ENCODE assay signal across 24 cellular contexts in genomic region chr20:58441723-58442122, GRCh38. TPM values are rescaled to one million over a fixed set of nuclear protein-coding genes. Genes with fewer than 3 reads are reported as not detected.
DNase-seq lines count a peak whose midpoint lies in the region; ATAC-seq and TF ChIP-seq lines count a peak whose summit lies in the region.
"Had no signal": no experiment of that assay in that cellular context is flagged by ENCODE, and none has a peak within 500 bp of the region (broad histone marks: within the 10 kb centered on the region; RNA-seq: fewer than 3 reads in every experiment).

No MANE protein-coding gene starts in this region.

- H3K27me3 Mint-ChIP-seq in activated T-cell treated with anti-CD3 and anti-CD28 coated beads, Interleukin-2, amount 50 U/mL, for 24 hours = no peaks in the 10 kb centered on the region
- no peaks in the 10 kb centered on the region for H3K27me3 Mint-ChIP-seq in activated CD8-positive, alpha-beta T cell treated with anti-CD3 and anti-CD28 coated beads for 36 hours
- no peaks in the 10 kb centered on the region for H3K27me3 Mint-ChIP-seq in endodermal cell (ENCODE audit: insufficient read depth)
- H3K27me3 Mint-ChIP-seq: CD4-positive, CD25-positive, alpha-beta regulatory T cell had no signal

- no peak for TF ChIP-seq CTCF in activated CD8-positive, alpha-beta T cell treated with anti-CD3 and anti-CD28 coated beads for 36 hours (IDR thresholded peaks at IDR 0.05)
- TF ChIP-seq CTCF in endodermal cell (conservative IDR thresholded peaks at IDR 0.05) (no peak), BE2C (IDR thresholded peaks at IDR 0.05; ENCODE audit: low read depth, low read length) (no peak)

- H3K36me3 ChIP-seq in H7 (replicated peaks; ENCODE audit: control insufficient read depth, insufficient read depth, low read length) (no peaks in the 10 kb centered on the region; the same call in 1 of the 2 replicates), endodermal cell (ENCODE audit: control insufficient read depth, insufficient read depth, low read length) (peaks cover 75% of the 10 kb centered on the region), BE2C (peaks cover 49% of the 10 kb centered on the region)

- H3K27me3 ChIP-seq in H7 (ENCODE audit: control insufficient read depth, insufficient read depth, low read length) (no peaks in the 10 kb centered on the region), endodermal cell (ENCODE audit: control insufficient read depth, insufficient read depth, low read length, poor library complexity, severe bottlenecking) (no peaks in the 10 kb centered on the region), BE2C (no peaks in the 10 kb centered on the region)
- H3K27me3 ChIP-seq: BLaER1 had no signal

- no peaks in the 10 kb centered on the region for H3K9me3 ChIP-seq in endodermal cell (ENCODE audit: control insufficient read depth, low read length)
- no peaks in the 10 kb centered on the region for H3K9me3 ChIP-seq in BE2C
- H3K9me3 ChIP-seq: BLaER1, SJSA1 had no signal

- peaks cover 31% of the 10 kb centered on the region for H3K4me1 Mint-ChIP-seq in activated T-cell treated with anti-CD3 and anti-CD28 coated beads, Interleukin-2, amount 50 U/mL, for 24 hours (ENCODE audit: low read depth)
- H3K4me1 Mint-ChIP-seq in activated CD8-positive, alpha-beta T cell treated with anti-CD3 and anti-CD28 coated beads for 36 hours (ENCODE audit: low read depth) = peaks cover 37% of the 10 kb centered on the region
- peaks cover 6% of the 10 kb centered on the region for H3K4me1 Mint-ChIP-seq in endodermal cell

- H3K27ac ChIP-seq in endodermal cell (ENCODE audit: low read depth, low read length) = no peak overlapping the region
- H3K27ac ChIP-seq: BLaER1, PC-9, SJSA1 had no signal

- H3K9ac ChIP-seq in endodermal cell (ENCODE audit: extremely low read depth, low read length, poor library complexity, severe bottlenecking) = no peak overlapping the region
- H3K9ac ChIP-seq: BLaER1 had no signal

- CTCF ChIA-PET in activated CD8-positive, alpha-beta T cell treated with anti-CD3 and anti-CD28 coated beads for 36 hours (lab: Charles Lee) = interaction anchor here (0.6 to 1.6 kb wide), 5 partner anchors 11 to 435 kb away, joined by 3 to 4 read pairs (median 3); no protein-coding TSS in a partner anchor

- POLR2A ChIA-PET in activated CD8-positive, alpha-beta T cell treated with anti-CD3 and anti-CD28 coated beads for 36 hours (lab: Charles Lee) = interaction anchor here (1.2 to 1.4 kb wide), 2 partner anchors 11 to 52 kb away, joined by 3 to 7 read pairs; partner anchors contain the start of gene VAPB

- H3K4me1 ChIP-seq in endodermal cell (ENCODE audit: control insufficient read depth, insufficient read depth, low read length) = no peaks in the 10 kb centered on the region
- peaks cover 6% of the 10 kb centered on the region for H3K4me1 ChIP-seq in BE2C
- H3K4me1 ChIP-seq: SJSA1 had no signal

- peak overlapping the region; percentile 75 for H3K27ac Mint-ChIP-seq in activated T-cell treated with anti-CD3 and anti-CD28 coated beads, Interleukin-2, amount 50 U/mL, for 24 hours
- peak overlapping the region; percentile 21 for H3K27ac Mint-ChIP-seq in activated CD8-positive, alpha-beta T cell treated with anti-CD3 and anti-CD28 coated beads for 36 hours
- H3K27ac Mint-ChIP-seq in endodermal cell = no peak overlapping the region

- DNase-seq in activated T-cell treated with anti-CD3 and anti-CD28 coated beads, Interleukin-2, amount 50 U/mL, for 24 hours = no peak
- no peak for DNase-seq in activated T-cell treated with anti-CD3 and anti-CD28 coated beads for 4 hours
- peak; percentile 40 for DNase-seq in H7
- DNase-seq in activated CD8-positive, alpha-beta T cell treated with anti-CD3 and anti-CD28 coated beads for 36 hours = no peak
- DNase-seq in endodermal cell = peak; percentile 9
- DNase-seq in BE2C = no peak
- DNase-seq: CD4-positive, CD25-positive, alpha-beta regulatory T cell; DMS 273 treated with DMSO at 0.1 percent for 48 hours; DMS79; EL; GDM1; H9; NCI-H1092; NCI-H1417 treated with DMSO at 0.1 percent for 48 hours; NCI-H1694 treated with DMSO at 0.1 percent for 48 hours; NCI-H2081; NCI-H2227 treated with DMSO at 0.1 percent for 48 hours; NCI-H526 treated with DMSO at 0.1 percent for 48 hours; PC-9; Right ventricle myocardium superior had no signal

- H3K4me3 ChIP-seq in H7 (ENCODE audit: insufficient read depth, low read depth, low read length) = no peak overlapping the region
- H3K4me3 ChIP-seq in endodermal cell (ENCODE audit: low read length) = no peak overlapping the region
- H3K4me3 ChIP-seq in BE2C (ENCODE audit: low read depth, low read length) = no peak overlapping the region
- H3K4me3 ChIP-seq: BLaER1, GM12878, PC-9, SJSA1 had no signal

- intact Hi-C loops in activated CD8-positive, alpha-beta T cell treated with anti-CD3 and anti-CD28 coated beads for 36 hours (cut with micrococcal nuclease) = no loop called here

- ATAC-seq in activated CD8-positive, alpha-beta T cell treated with anti-CD3 and anti-CD28 coated beads for 36 hours = no peak
- ATAC-seq in HG02798 (IDR thresholded peaks at IDR 0.05; ENCODE audit: poor library complexity, unreplicated experiment) = no peak
- ATAC-seq: GM12878 had no signal

- no peaks in the 10 kb centered on the region for H3K9me3 Mint-ChIP-seq in activated T-cell treated with anti-CD3 and anti-CD28 coated beads, Interleukin-2, amount 50 U/mL, for 24 hours
- no peaks in the 10 kb centered on the region for H3K9me3 Mint-ChIP-seq in activated CD8-positive, alpha-beta T cell treated with anti-CD3 and anti-CD28 coated beads for 36 hours
- no peaks in the 10 kb centered on the region for H3K9me3 Mint-ChIP-seq in endodermal cell
- H3K9me3 Mint-ChIP-seq: CD4-positive, CD25-positive, alpha-beta regulatory T cell; H9 had no signal

- H3K4me3 Mint-ChIP-seq in activated T-cell treated with anti-CD3 and anti-CD28 coated beads, Interleukin-2, amount 50 U/mL, for 24 hours = no peak overlapping the region
- H3K4me3 Mint-ChIP-seq in activated CD8-positive, alpha-beta T cell treated with anti-CD3 and anti-CD28 coated beads for 36 hours = no peak overlapping the region
- H3K4me3 Mint-ChIP-seq in endodermal cell = no peak overlapping the region
- H3K4me3 Mint-ChIP-seq: CD4-positive, CD25-positive, alpha-beta regulatory T cell; H9 had no signal

- peaks cover 95% of the 10 kb centered on the region for H3K36me3 Mint-ChIP-seq in activated T-cell treated with anti-CD3 and anti-CD28 coated beads, Interleukin-2, amount 50 U/mL, for 24 hours (ENCODE audit: low read depth)
- peaks cover 39% of the 10 kb centered on the region for H3K36me3 Mint-ChIP-seq in activated CD8-positive, alpha-beta T cell treated with anti-CD3 and anti-CD28 coated beads for 36 hours (ENCODE audit: low read depth)
- peaks cover 61% of the 10 kb centered on the region for H3K36me3 Mint-ChIP-seq in endodermal cell (ENCODE audit: low read depth)

RNA-seq across cellular contexts. Expression of gene VAPB, which starts 52.7 kb away (rescaled TPM):
- total RNA-seq in H7 (2014; rRNA removed; shearing (Covaris generic)) = 14.0 and 19.9 TPM in 2 replicates
- 10 to 100 TPM; 46.3 to 46.8 TPM for total RNA-seq in activated CD8-positive, alpha-beta T cell treated with anti-CD3 and anti-CD28 coated beads for 36 hours
- 10 to 100 TPM; 47.3 to 47.5 TPM for total RNA-seq in endodermal cell
- polyA plus RNA-seq in endodermal cell (2013, experiment 1 of 2) = 39.5 TPM
- 32.1 TPM for polyA plus RNA-seq in endodermal cell (2013, experiment 2 of 2)
- 83.5 TPM for polyA plus RNA-seq in BE2C (2012; ENCODE audit: insufficient read depth, insufficient read length, low read depth)

Comparison
In these comparisons a context has a peak if more than half of its experiments do, and no peak if none do; other contexts are left out.
1. DNase-seq: peak in H7 (single experiment) and endodermal cell (single experiment); none in activated T-cell treated with anti-CD3 and anti-CD28 coated beads, Interleukin-2, amount 50 U/mL, for 24 hours (single experiment), activated T-cell treated with anti-CD3 and anti-CD28 coated beads for 4 hours (single experiment), activated CD8-positive, alpha-beta T cell treated with anti-CD3 and anti-CD28 coated beads for 36 hours (single experiment) and BE2C (single experiment).